1 cellular context compared by ENCODE assay signal in the genomic region with DNA sequence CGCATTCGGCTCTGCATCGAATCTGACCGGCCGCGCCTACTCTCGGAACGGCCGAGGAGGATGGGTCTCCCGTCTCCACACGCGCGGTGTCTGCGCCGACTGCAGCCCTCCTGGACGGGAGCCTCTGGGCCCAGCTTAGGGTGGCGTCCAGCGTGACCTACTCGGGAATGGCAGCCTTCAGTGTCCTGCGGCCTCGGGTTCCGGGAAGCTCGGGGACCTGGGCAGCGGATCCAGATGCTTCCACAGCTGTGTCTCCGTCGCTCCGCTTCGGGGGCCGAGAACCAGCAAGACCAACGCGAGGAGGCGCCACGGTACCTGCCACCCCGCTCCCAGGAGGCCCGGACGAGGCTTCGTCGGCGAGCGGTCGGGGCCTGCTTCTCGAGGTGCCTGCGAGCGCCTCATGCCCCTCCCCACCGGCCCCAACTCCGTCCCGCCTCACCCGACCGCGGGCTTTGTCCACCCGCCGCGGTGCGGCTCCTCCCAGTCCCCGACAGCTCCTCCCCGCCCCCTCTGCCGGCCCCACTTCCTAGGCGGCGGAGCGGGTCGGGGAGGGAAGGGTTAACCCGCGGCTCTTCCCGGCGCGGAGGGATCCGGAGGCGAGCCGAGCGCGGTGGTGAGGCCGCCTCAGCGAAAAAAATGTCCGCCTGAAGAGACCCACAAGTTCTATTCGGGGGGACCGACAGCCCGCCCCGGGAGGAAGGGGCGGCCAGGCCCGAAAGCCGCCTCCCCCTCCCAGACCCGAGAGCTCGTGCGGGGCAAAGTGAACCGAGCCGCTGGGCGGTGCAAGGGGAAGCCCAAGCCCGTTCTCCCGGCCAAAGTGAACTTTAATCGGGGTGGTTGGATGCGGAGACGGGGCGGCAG.
TF ChIP-seq lines count a peak whose summit lies in the region.

A gene (plus strand): TSS at position 599 of the 861 bp plus-strand sequence. CDS start 1,270 bp downstream, outside the sequence.

TF ChIP-seq in HepG2, 621 proteins besides CTCF, POLR2A, EP300 and RAD21 (continued from another document and continues in another):
- peak; percentile 57 for TF ChIP-seq FOXA3 (CRISPR knock-in tag; IDR thresholded peaks at IDR 0.05)
- TF ChIP-seq ZBTB20 (CRISPR knock-in tag; IDR thresholded peaks at IDR 0.05; ENCODE audit: borderline replicate concordance, low read depth), result peak; percentile 75
- TF ChIP-seq ZSCAN30 (CRISPR knock-in tag; IDR thresholded peaks at IDR 0.05), result no peak
- TF ChIP-seq, protein P1, sequence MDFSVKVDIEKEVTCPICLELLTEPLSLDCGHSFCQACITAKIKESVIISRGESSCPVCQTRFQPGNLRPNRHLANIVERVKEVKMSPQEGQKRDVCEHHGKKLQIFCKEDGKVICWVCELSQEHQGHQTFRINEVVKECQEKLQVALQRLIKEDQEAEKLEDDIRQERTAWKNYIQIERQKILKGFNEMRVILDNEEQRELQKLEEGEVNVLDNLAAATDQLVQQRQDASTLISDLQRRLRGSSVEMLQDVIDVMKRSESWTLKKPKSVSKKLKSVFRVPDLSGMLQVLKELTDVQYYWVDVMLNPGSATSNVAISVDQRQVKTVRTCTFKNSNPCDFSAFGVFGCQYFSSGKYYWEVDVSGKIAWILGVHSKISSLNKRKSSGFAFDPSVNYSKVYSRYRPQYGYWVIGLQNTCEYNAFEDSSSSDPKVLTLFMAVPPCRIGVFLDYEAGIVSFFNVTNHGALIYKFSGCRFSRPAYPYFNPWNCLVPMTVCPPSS (IDR thresholded peaks at IDR 0.05), result no peak
- 0 out of 2 replicates have a peak, but pooled peaks have one; percentile 10 for TF ChIP-seq ZNF773 (CRISPR knock-in tag; IDR thresholded peaks at IDR 0.05; ENCODE audit: borderline replicate concordance)
- TF ChIP-seq MED1 (CRISPR knock-in tag; IDR thresholded peaks at IDR 0.05), result peak; percentile 51; the same call in 1 of the 2 replicates
- no peak for TF ChIP-seq PTBP1 (IDR thresholded peaks at IDR 0.05; ENCODE audit: low read depth, low read length, poor library complexity, severe bottlenecking)
- TF ChIP-seq, protein P2, sequence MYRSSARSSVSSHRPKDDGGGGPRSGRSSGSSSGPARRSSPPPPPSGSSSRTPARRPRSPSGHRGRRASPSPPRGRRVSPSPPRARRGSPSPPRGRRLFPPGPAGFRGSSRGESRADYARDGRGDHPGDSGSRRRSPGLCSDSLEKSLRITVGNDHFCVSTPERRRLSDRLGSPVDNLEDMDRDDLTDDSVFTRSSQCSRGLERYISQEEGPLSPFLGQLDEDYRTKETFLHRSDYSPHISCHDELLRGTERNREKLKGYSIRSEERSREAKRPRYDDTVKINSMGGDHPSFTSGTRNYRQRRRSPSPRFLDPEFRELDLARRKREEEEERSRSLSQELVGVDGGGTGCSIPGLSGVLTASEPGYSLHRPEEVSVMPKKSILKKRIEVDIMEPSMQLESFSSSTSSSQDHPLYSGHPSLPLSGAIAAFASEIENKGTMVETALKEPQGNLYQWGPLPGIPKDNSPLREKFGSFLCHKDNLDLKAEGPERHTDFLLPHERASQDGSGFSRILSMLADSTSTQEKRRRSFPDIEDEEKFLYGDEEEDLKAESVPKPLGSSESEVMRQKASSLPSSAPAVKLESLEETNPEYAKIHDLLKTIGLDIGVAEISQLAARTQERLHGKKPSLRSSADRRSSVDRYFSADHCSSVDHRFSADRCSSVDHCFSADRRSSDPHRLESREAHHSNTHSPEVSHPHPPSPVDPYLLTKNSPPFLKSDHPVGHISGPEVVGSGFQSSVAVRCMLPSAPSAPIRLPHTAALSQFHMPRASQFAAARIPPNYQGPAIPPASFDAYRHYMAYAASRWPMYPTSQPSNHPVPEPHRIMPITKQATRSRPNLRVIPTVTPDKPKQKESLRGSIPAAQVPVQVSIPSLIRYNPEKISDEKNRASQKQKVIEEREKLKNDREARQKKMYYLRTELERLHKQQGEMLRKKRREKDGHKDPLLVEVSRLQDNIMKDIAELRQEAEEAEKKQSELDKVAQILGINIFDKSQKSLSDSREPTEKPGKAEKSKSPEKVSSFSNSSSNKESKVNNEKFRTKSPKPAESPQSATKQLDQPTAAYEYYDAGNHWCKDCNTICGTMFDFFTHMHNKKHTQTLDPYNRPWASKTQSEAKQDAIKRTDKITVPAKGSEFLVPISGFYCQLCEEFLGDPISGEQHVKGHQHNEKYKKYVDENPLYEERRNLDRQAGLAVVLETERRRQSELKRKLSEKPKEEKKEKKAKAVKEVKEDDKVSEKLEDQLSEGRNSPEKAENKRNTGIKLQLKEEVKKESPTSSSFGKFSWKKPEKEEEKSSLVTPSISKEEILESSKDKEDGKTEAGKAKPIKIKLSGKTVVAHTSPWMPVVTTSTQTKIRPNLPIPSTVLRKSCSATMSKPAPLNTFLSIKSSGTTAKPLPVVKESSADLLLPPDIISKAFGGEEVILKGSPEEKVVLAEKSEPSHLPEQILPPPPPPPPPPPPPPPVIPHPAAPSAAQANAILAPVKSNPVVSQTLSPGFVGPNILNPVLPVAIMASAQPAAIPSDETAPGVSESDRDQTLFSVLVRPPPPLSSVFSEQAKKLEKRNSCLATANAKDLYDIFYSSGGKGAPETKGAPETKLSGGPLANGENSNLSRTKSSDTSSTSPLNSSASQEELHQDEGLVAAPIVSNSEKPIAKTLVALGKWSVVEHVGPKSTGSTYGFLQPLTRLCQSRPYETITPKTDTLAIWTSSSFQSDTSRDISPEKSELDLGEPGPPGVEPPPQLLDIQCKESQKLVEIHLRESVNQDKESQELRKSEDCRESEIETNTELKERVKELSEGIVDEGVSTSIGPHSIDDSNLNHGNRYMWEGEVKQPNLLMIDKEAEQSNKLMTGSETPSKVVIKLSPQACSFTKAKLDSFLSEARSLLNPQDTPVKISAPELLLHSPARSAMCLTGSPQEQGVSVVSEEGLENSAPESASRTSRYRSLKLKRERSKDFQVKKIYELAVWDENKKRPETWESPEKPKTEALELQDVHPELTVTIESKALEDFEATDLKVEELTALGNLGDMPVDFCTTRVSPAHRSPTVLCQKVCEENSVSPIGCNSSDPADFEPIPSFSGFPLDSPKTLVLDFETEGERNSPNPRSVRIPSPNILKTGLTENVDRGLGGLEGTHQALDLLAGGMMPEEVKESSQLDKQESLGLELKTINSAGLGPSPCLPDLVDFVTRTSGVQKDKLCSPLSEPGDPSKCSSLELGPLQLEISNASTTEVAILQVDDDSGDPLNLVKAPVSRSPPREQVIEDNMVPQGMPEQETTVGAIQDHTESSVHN (CRISPR knock-in tag; IDR thresholded peaks at IDR 0.05), result no peak; the same call in 1 of the 2 replicates
- peak; percentile 68 for TF ChIP-seq ZNF777 (CRISPR knock-in tag; IDR thresholded peaks at IDR 0.05)
- TF ChIP-seq KLF12 (CRISPR knock-in tag; IDR thresholded peaks at IDR 0.05; ENCODE audit: borderline replicate concordance), result peak; percentile 89; the same call in 1 of the 2 replicates
- peak; percentile 85; the same call in 1 of the 2 replicates for TF ChIP-seq ZNF564 (CRISPR knock-in tag; IDR thresholded peaks at IDR 0.05)
- TF ChIP-seq MAZ (IDR thresholded peaks at IDR 0.05; ENCODE audit: borderline replicate concordance, low read depth, low read length), result peak; percentile 77
- peak; percentile 80 for TF ChIP-seq MAZ (CRISPR knock-in tag; IDR thresholded peaks at IDR 0.05; ENCODE audit: low read depth)
- TF ChIP-seq KDM3A (CRISPR knock-in tag; IDR thresholded peaks at IDR 0.05; ENCODE audit: low read depth), result peak; percentile 95; the same call in 1 of the 2 replicates
- TF ChIP-seq, protein P3, sequence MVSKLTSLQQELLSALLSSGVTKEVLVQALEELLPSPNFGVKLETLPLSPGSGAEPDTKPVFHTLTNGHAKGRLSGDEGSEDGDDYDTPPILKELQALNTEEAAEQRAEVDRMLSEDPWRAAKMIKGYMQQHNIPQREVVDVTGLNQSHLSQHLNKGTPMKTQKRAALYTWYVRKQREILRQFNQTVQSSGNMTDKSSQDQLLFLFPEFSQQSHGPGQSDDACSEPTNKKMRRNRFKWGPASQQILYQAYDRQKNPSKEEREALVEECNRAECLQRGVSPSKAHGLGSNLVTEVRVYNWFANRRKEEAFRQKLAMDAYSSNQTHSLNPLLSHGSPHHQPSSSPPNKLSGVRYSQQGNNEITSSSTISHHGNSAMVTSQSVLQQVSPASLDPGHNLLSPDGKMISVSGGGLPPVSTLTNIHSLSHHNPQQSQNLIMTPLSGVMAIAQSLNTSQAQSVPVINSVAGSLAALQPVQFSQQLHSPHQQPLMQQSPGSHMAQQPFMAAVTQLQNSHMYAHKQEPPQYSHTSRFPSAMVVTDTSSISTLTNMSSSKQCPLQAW (CRISPR knock-in tag; IDR thresholded peaks at IDR 0.05), result peak; percentile 88
- TF ChIP-seq ZFP1 (CRISPR knock-in tag; IDR thresholded peaks at IDR 0.05), result 0 out of 2 replicates have a peak, but pooled peaks have one; percentile 58
- TF ChIP-seq CENPT (CRISPR knock-in tag; IDR thresholded peaks at IDR 0.05; ENCODE audit: low read depth), result peak; percentile 90; the same call in 1 of the 2 replicates
- peak; percentile 89 for TF ChIP-seq ZNF430 (CRISPR knock-in tag; IDR thresholded peaks at IDR 0.05)
- TF ChIP-seq, protein P4, sequence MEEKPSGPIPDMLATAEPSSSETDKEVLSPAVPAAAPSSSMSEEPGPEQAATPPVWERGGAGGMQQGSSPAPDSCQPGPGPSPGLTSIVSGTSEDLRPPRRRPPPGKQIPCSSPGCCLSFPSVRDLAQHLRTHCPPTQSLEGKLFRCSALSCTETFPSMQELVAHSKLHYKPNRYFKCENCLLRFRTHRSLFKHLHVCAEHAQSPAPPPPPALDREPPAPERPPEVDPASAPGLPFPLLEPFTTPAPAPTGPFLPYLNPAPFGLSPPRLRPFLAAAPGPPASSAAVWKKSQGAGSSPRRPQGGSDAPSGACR (CRISPR knock-in tag; IDR thresholded peaks at IDR 0.05), result peak; percentile 33; the same call in 1 of the 2 replicates
- TF ChIP-seq SMYD3 (CRISPR knock-in tag; IDR thresholded peaks at IDR 0.05), result 0 out of 2 replicates have a peak, but pooled peaks have one; percentile 49
- TF ChIP-seq, protein P5, sequence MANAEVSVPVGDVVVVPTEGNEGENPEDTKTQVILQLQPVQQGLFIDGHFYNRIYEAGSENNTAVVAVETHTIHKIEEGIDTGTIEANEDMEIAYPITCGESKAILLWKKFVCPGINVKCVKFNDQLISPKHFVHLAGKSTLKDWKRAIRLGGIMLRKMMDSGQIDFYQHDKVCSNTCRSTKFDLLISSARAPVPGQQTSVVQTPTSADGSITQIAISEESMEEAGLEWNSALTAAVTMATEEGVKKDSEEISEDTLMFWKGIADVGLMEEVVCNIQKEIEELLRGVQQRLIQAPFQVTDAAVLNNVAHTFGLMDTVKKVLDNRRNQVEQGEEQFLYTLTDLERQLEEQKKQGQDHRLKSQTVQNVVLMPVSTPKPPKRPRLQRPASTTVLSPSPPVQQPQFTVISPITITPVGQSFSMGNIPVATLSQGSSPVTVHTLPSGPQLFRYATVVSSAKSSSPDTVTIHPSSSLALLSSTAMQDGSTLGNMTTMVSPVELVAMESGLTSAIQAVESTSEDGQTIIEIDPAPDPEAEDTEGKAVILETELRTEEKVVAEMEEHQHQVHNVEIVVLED (CRISPR knock-in tag; IDR thresholded peaks at IDR 0.05; ENCODE audit: borderline replicate concordance), result peak; percentile 78
- TF ChIP-seq ZNF619 (CRISPR knock-in tag; IDR thresholded peaks at IDR 0.05), result peak; percentile 82; the same call in 1 of the 2 replicates
- peak; percentile 74 for TF ChIP-seq NCOA2 (CRISPR knock-in tag; IDR thresholded peaks at IDR 0.05)
- TF ChIP-seq ZNF235 (CRISPR knock-in tag; IDR thresholded peaks at IDR 0.05; ENCODE audit: borderline replicate concordance), result 0 out of 2 replicates have a peak, but pooled peaks have one; percentile 61
- peak; percentile 64 for TF ChIP-seq ELF3 (CRISPR knock-in tag; IDR thresholded peaks at IDR 0.05)
- TF ChIP-seq BRCA1 (CRISPR knock-in tag; IDR thresholded peaks at IDR 0.05), result no peak
- peak; percentile 95 for TF ChIP-seq ZNF350 (CRISPR knock-in tag; IDR thresholded peaks at IDR 0.05; ENCODE audit: borderline replicate concordance, low read depth)
- TF ChIP-seq MXI1 (IDR thresholded peaks at IDR 0.05; ENCODE audit: borderline replicate concordance, low read depth, low read length), result peak; percentile 45; the same call in 1 of the 3 replicates
- TF ChIP-seq MED13 (CRISPR knock-in tag; IDR thresholded peaks at IDR 0.05), result peak; percentile 63; the same call in 1 of the 2 replicates
- TF ChIP-seq, protein P6, sequence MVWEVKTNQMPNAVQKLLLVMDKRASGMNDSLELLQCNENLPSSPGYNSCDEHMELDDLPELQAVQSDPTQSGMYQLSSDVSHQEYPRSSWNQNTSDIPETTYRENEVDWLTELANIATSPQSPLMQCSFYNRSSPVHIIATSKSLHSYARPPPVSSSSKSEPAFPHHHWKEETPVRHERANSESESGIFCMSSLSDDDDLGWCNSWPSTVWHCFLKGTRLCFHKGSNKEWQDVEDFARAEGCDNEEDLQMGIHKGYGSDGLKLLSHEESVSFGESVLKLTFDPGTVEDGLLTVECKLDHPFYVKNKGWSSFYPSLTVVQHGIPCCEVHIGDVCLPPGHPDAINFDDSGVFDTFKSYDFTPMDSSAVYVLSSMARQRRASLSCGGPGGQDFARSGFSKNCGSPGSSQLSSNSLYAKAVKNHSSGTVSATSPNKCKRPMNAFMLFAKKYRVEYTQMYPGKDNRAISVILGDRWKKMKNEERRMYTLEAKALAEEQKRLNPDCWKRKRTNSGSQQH (CRISPR knock-in tag; IDR thresholded peaks at IDR 0.05; ENCODE audit: low read depth), result peak; percentile 93; the same call in 1 of the 2 replicates
- TF ChIP-seq, protein P7, sequence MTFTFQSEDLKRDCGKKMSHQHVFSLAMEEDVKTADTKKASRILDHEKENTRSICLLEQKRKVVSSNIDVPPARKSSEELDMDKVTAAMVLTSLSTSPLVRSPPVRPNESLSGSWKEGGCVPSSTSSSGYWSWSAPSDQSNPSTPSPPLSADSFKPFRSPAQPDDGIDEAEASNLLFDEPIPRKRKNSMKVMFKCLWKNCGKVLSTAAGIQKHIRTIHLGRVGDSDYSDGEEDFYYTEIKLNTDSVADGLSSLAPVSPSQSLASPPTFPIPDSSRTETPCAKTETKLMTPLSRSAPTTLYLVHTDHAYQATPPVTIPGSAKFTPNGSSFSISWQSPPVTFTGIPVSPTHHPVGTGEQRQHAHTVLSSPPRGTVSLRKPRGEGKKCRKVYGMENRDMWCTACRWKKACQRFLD (CRISPR knock-in tag; IDR thresholded peaks at IDR 0.05; ENCODE audit: borderline replicate concordance), result 0 out of 2 replicates have a peak, but pooled peaks have one; percentile 52
- peak; percentile 70 for TF ChIP-seq HES4 (CRISPR knock-in tag; IDR thresholded peaks at IDR 0.05; ENCODE audit: borderline replicate concordance)
- TF ChIP-seq, protein P8, sequence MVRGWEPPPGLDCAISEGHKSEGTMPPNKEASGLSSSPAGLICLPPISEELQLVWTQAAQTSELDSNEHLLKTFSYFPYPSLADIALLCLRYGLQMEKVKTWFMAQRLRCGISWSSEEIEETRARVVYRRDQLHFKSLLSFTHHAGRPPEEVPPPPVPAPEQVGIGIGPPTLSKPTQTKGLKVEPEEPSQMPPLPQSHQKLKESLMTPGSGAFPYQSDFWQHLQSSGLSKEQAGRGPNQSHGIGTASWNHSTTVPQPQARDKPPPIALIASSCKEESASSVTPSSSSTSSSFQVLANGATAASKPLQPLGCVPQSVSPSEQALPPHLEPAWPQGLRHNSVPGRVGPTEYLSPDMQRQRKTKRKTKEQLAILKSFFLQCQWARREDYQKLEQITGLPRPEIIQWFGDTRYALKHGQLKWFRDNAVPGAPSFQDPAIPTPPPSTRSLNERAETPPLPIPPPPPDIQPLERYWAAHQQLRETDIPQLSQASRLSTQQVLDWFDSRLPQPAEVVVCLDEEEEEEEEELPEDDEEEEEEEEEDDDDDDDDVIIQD (CRISPR knock-in tag; IDR thresholded peaks at IDR 0.05; ENCODE audit: low read depth), result peak; percentile 93
- peak; percentile 72; the same call in 1 of the 2 replicates for TF ChIP-seq ZNF317 (CRISPR knock-in tag; IDR thresholded peaks at IDR 0.05)
- TF ChIP-seq NFYC (CRISPR knock-in tag; IDR thresholded peaks at IDR 0.05), result peak; percentile 53
